In the genomic region with DNA sequence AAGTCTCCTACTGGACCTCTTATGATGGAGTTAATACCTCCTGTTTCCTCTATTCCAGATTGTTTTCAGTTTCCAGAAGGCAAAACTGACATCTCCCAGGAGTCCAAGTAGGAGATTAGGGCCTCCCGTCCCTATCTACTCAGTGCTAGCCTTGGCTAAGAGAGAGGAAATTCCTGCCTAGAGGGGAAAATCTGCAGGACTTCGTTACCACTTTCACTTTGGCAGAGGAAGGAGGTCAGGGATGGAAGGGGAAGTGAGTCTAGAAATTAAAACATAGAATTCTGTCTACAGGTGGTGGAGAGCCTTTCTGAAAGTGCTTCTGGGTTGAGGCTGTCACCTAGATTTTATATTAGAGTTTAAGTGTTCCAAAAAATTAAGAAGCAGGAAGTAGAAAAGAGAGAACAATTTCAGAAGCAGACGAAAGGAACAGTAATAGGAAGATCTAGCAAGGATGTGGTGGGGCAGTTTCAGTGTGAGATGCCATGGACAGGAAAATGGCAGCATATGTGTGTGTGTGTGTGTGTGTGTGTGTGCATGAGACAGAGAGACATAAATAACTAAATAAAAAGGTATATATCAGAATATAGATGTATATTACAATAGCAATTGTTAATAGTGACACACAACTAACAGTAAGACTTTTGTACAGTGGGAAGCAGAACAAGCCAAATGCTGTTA, we compare ENCODE assay signal across 9 cellular contexts. TPM values are rescaled to one million over a fixed set of nuclear protein-coding genes. Genes with fewer than 3 reads are reported as not detected.
DNase-seq lines count a peak whose midpoint lies in the region; ATAC-seq and TF ChIP-seq lines count a peak whose summit lies in the region.
"Had no signal": no experiment of that assay in that cellular context is flagged by ENCODE, and none has a peak within 500 bp of the region (broad histone marks: within the 10 kb centered on the region; RNA-seq: fewer than 3 reads in every experiment).

No MANE protein-coding gene starts in this region.

- no peak overlapping the region for H2BK120ac ChIP-seq in neuronal stem cell (ENCODE audit: low read depth, low read length)

- no peak overlapping the region for H2BK12ac ChIP-seq in neuronal stem cell (ENCODE audit: low read length)

- no peak overlapping the region for H3K9ac ChIP-seq in neuronal stem cell (ENCODE audit: low read depth, low read length, poor library complexity)

- no peaks in the 10 kb centered on the region for H3K36me3 Mint-ChIP-seq in HFFc6 (ENCODE audit: low read depth)

- peak overlapping the region; percentile 73 for H3K27ac Mint-ChIP-seq in HFFc6

- H3K18ac ChIP-seq in neuronal stem cell (ENCODE audit: low read length), result no peak overlapping the region

- no peak overlapping the region for H2BK5ac ChIP-seq in neuronal stem cell (ENCODE audit: low read length)

- peaks cover 0 to 8% (median 0%) of the 10 kb centered on the region in 3 experiments for H3K27me3 ChIP-seq in neuronal stem cell (ENCODE audit: control insufficient read depth in 3 of 3, insufficient read depth in 3 of 3, low read depth in 1 of 3, low read length in 3 of 3)
- H3K27me3 ChIP-seq: left lung had no signal

- DNase-seq in HFFc6, result peak; percentile 16
- DNase-seq in UCSD-AML1 (lab: John Stamatoyannopoulos, UW; ENCODE audit: unreplicated experiment), result peak; percentile 13
- DNase-seq in neuronal stem cell (ENCODE audit: low spot score), result no peak
- no peak for DNase-seq in NCI-H2081 (lab: John Stamatoyannopoulos, UW)
- DNase-seq: aorta, left lung had no signal

- no peak overlapping the region for H3K23ac ChIP-seq in neuronal stem cell (ENCODE audit: low read depth, low read length, poor library complexity)

- no peak overlapping the region for H4K91ac ChIP-seq in neuronal stem cell (ENCODE audit: low read depth, low read length, poor library complexity)

- peaks cover 4 to 5% of the 10 kb centered on the region in 2 donors for H3K4me1 ChIP-seq in neuronal stem cell (ENCODE audit: control insufficient read depth in 2 of 2, insufficient read depth in 1 of 2, low read depth in 1 of 2, low read length in 2 of 2)

- no peak overlapping the region for H2AK5ac ChIP-seq in neuronal stem cell (ENCODE audit: low read depth, low read length)

- H3K79me1 ChIP-seq in neuronal stem cell (ENCODE audit: low read depth, low read length), result no peaks in the 10 kb centered on the region

- no peak overlapping the region for H3K27ac ChIP-seq in neuronal stem cell (replicated peaks; ENCODE audit: low read length)
- H3K27ac ChIP-seq: RWPE1 had no signal

- no peak for TF ChIP-seq CTCF in HFFc6 (IDR thresholded peaks at IDR 0.05)

- no peaks in the 10 kb centered on the region; the same call in 1 of the 2 replicates for H3K27me3 Mint-ChIP-seq in HFFc6 (ENCODE audit: insufficient read depth)

- H2BK15ac ChIP-seq in neuronal stem cell (ENCODE audit: low read length), result no peak overlapping the region

- peaks cover 0 to 3% of the 10 kb centered on the region in 2 donors for H3K36me3 ChIP-seq in neuronal stem cell (replicated peaks in 1 of 2; ENCODE audit: control insufficient read depth in 2 of 2, insufficient read depth in 2 of 2, low read length in 2 of 2)
- H3K36me3 ChIP-seq: left lung had no signal

- H3K14ac ChIP-seq in neuronal stem cell (ENCODE audit: low read length), result no peak overlapping the region

- no peak overlapping the region for H3K4me2 ChIP-seq in neuronal stem cell (ENCODE audit: insufficient read depth, low read length, poor library complexity, severe bottlenecking)

- no CpG with 5 or more reads among the region's 3 CpGs for WGBS in neuronal stem cell (ENCODE audit: extremely low coverage in 2 of 2, insufficient read length in 2 of 2, insufficient replicate concordance in 1 of 2), 2 donors

- H3K4me3 ChIP-seq in neuronal stem cell (ENCODE audit: low read length in 2 of 2), result no peak overlapping the region
- H3K4me3 ChIP-seq: left lung had no signal

- H2AFZ ChIP-seq in neuronal stem cell (ENCODE audit: low read length), result peak overlapping the region; percentile 74

- H3K9me3 ChIP-seq in neuronal stem cell (replicated peaks in 1 of 2; ENCODE audit: control insufficient read depth in 2 of 2, insufficient read depth in 1 of 2, low read depth in 1 of 2, low read length in 2 of 2), result no peaks in the 10 kb centered on the region
- H3K9me3 ChIP-seq: left lung had no signal

- H3K4ac ChIP-seq in neuronal stem cell (ENCODE audit: low read length), result no peak overlapping the region

- no peak overlapping the region for H4K8ac ChIP-seq in neuronal stem cell (ENCODE audit: low read depth, low read length)

- H3K4me3 Mint-ChIP-seq in HFFc6, result peak overlapping the region; percentile 86

- no peaks in the 10 kb centered on the region for H3K9me3 Mint-ChIP-seq in HFFc6

- peaks cover 38% of the 10 kb centered on the region for H3K4me1 Mint-ChIP-seq in HFFc6 (ENCODE audit: low read depth)

- ATAC-seq in HG03442 (IDR thresholded peaks at IDR 0.05; ENCODE audit: unreplicated experiment) (no peak), GM21723 (IDR thresholded peaks at IDR 0.05; ENCODE audit: unreplicated experiment) (no peak)
- ATAC-seq: left lung had no signal

RNA-seq across cellular contexts. Expression of a gene that starts 2.4 kb away (rescaled TPM):
- 1 to 10 TPM; 6.4 to 10.0 (median 8.6) TPM for total RNA-seq in HFFc6 (2021; fragmentation: NEBNext Ultra II Directional; extraction: Animal tissue kit (Norgen Biotek cat#: 25700))
- 7.7 TPM for polyA plus RNA-seq in neuronal stem cell (2013, experiment 1 of 2)
- 7.1 TPM for polyA plus RNA-seq in neuronal stem cell (2013, experiment 2 of 2)

RNA-seq across cellular contexts. Expression of a gene that starts 16.6 kb away (rescaled TPM):
- total RNA-seq in HFFc6 (2021; fragmentation: NEBNext Ultra II Directional; extraction: Animal tissue kit (Norgen Biotek cat#: 25700)), result not detected
- polyA plus RNA-seq in neuronal stem cell (2013, experiment 1 of 2), result not detected
- not detected for polyA plus RNA-seq in neuronal stem cell (2013, experiment 2 of 2)
- total RNA-seq: aorta, left lung had no signal
- polyA plus RNA-seq: aorta had no signal

RNA-seq across cellular contexts. Expression of a gene that starts 26.9 kb away (rescaled TPM):
- not detected for total RNA-seq in HFFc6 (2021; fragmentation: NEBNext Ultra II Directional; extraction: Animal tissue kit (Norgen Biotek cat#: 25700))
- polyA plus RNA-seq in neuronal stem cell (2013, experiment 1 of 2), result not detected
- polyA plus RNA-seq in neuronal stem cell (2013, experiment 2 of 2), result not detected
- total RNA-seq: aorta, left lung had no signal
- polyA plus RNA-seq: aorta had no signal

RNA-seq across cellular contexts. Expression of a gene that starts 28.9 kb away (rescaled TPM):
- not detected for total RNA-seq in HFFc6 (2021; fragmentation: NEBNext Ultra II Directional; extraction: Animal tissue kit (Norgen Biotek cat#: 25700))
- not detected for polyA plus RNA-seq in neuronal stem cell (2013, experiment 1 of 2)
- polyA plus RNA-seq in neuronal stem cell (2013, experiment 2 of 2), result not detected
- total RNA-seq: aorta, left lung had no signal
- polyA plus RNA-seq: aorta had no signal

RNA-seq across cellular contexts. Expression of a gene that starts 33.4 kb away (rescaled TPM):
- not detected for total RNA-seq in HFFc6 (2021; fragmentation: NEBNext Ultra II Directional; extraction: Animal tissue kit (Norgen Biotek cat#: 25700))
- not detected for polyA plus RNA-seq in neuronal stem cell (2013, experiment 1 of 2)
- polyA plus RNA-seq in neuronal stem cell (2013, experiment 2 of 2), result not detected
- total RNA-seq: left lung had no signal
- polyA plus RNA-seq: aorta had no signal

Comparison
In these comparisons a context has a peak if more than half of its experiments do, and no peak if none do; other contexts are left out.
1. DNase-seq: peak in HFFc6 (single experiment) and UCSD-AML1 (single experiment); none in neuronal stem cell (single experiment) and NCI-H2081 (0 of 2).